Comparison of ENCODE assay signal across 22 cellular contexts in genomic region chr9:78539188-78539587, GRCh38.
"Had no signal": no experiment of that assay in that cellular context is flagged by ENCODE, and none has a peak within 500 bp of the region (broad histone marks: within the 10 kb centered on the region; RNA-seq: fewer than 3 reads in every experiment).

No MANE protein-coding gene starts in this region.

- ATAC-seq: activated CD4-positive, CD25-positive, alpha-beta regulatory T cell treated with anti-CD3 and anti-CD28 coated beads, Interleukin-2, amount 50 U/mL, for 24 hours; activated CD8-positive, alpha-beta T cell treated with anti-CD3 and anti-CD28 coated beads for 36 hours; activated naive CD4-positive, alpha-beta T cell treated with anti-CD3 and anti-CD28 coated beads, Interleukin-2, amount 50 U/mL, for 72 hours; lower lobe of right lung; mucosa of descending colon had no signal

- H3K4me1 Mint-ChIP-seq: activated CD4-positive, alpha-beta T cell treated with anti-CD3 and anti-CD28 coated beads, Interleukin-2, amount 10 ng/mL, durations not matched to agents 24 days and 14 days; immature natural killer cell had no signal

- H3K27ac Mint-ChIP-seq: activated CD4-positive, alpha-beta T cell treated with anti-CD3 and anti-CD28 coated beads, Interleukin-2, amount 10 ng/mL, durations not matched to agents 24 days and 14 days; activated CD8-positive, alpha-beta T cell treated with anti-CD3 and anti-CD28 coated beads for 36 hours; activated naive CD4-positive, alpha-beta T cell treated with anti-CD3 and anti-CD28 coated beads, Interleukin-2, amount 50 U/mL, for 72 hours; activated T-helper 1 cell treated with anti-CD3 and anti-CD28 coated beads, Interleukin-12 subunit alpha, Interleukin-12 subunit beta, Interleukin-2, Interleukin-4 antibody, amounts not matched to agents 30 ng/mL and 10 ng/mL and 1 ng/mL, durations not matched to agents 14 hours and 24 hours and 36 hours; dendritic cell treated with granulocyte-macrophage colony-stimulating factor and Interleukin-4, amounts not matched to agents 40 ng/mL and 50 ng/mL, for 4 days; immature natural killer cell; nephron progenitor cell had no signal

- H3K36me3 Mint-ChIP-seq: activated naive CD4-positive, alpha-beta T cell treated with anti-CD3 and anti-CD28 coated beads, Interleukin-2, amount 50 U/mL, for 72 hours; brain; immature natural killer cell had no signal

- H3K4me3 Mint-ChIP-seq: activated CD4-positive, alpha-beta T cell treated with anti-CD3 and anti-CD28 coated beads, Interleukin-2, amount 10 ng/mL, durations not matched to agents 24 days and 14 days; activated CD8-positive, alpha-beta T cell treated with anti-CD3 and anti-CD28 coated beads for 36 hours; activated T-helper 1 cell treated with anti-CD3 and anti-CD28 coated beads, Interleukin-12 subunit alpha, Interleukin-12 subunit beta, Interleukin-2, Interleukin-4 antibody, amounts not matched to agents 30 ng/mL and 10 ng/mL and 1 ng/mL, durations not matched to agents 14 hours and 24 hours and 36 hours; brain; dendritic cell treated with granulocyte-macrophage colony-stimulating factor and Interleukin-4, amounts not matched to agents 40 ng/mL and 50 ng/mL, for 4 days; immature natural killer cell; nephron progenitor cell had no signal

- H3K9me3 Mint-ChIP-seq: activated CD4-positive, alpha-beta T cell treated with anti-CD3 and anti-CD28 coated beads, Interleukin-2, amount 10 ng/mL, durations not matched to agents 24 days and 14 days; activated naive CD4-positive, alpha-beta T cell treated with anti-CD3 and anti-CD28 coated beads, Interleukin-2, amount 50 U/mL, for 72 hours; activated T-helper 1 cell treated with anti-CD3 and anti-CD28 coated beads, Interleukin-12 subunit alpha, Interleukin-12 subunit beta, Interleukin-2, Interleukin-4 antibody, amounts not matched to agents 30 ng/mL and 10 ng/mL and 1 ng/mL, durations not matched to agents 14 hours and 24 hours and 36 hours; dendritic cell treated with granulocyte-macrophage colony-stimulating factor and Interleukin-4, amounts not matched to agents 40 ng/mL and 50 ng/mL, for 4 days had no signal

- DNase-seq: activated CD4-positive, alpha-beta T cell treated with anti-CD3 and anti-CD28 coated beads, Interleukin-2, amount 10 ng/mL, durations not matched to agents 24 days and 14 days; activated CD8-positive, alpha-beta T cell treated with anti-CD3 and anti-CD28 coated beads for 36 hours; activated gamma-delta T cell treated with Interleukin-2 at 50 U/mL for 16 hours; aorta; effector CD4-positive, alpha-beta T cell; foreskin melanocyte; glutamatergic neuron; immature natural killer cell; lower lobe of right lung; mesendoderm; mucosa of descending colon; nephron progenitor cell; spleen; stimulated activated CD4-positive, alpha-beta T cell treated with anti-CD3 and anti-CD28 coated beads, Interleukin-4, amount 100 ng/mL, for 1 hour; stimulated activated naive CD4-positive, alpha-beta T cell treated with Interleukin-2 at 50 U/mL for 16 hours; T-helper 9 cell; upper lobe of left lung had no signal

- H3K27me3 Mint-ChIP-seq: activated CD4-positive, alpha-beta T cell treated with anti-CD3 and anti-CD28 coated beads, Interleukin-2, amount 10 ng/mL, durations not matched to agents 24 days and 14 days; activated CD8-positive, alpha-beta T cell treated with anti-CD3 and anti-CD28 coated beads for 36 hours; dendritic cell treated with granulocyte-macrophage colony-stimulating factor and Interleukin-4, amounts not matched to agents 40 ng/mL and 50 ng/mL, for 4 days had no signal
